In the genomic region with DNA sequence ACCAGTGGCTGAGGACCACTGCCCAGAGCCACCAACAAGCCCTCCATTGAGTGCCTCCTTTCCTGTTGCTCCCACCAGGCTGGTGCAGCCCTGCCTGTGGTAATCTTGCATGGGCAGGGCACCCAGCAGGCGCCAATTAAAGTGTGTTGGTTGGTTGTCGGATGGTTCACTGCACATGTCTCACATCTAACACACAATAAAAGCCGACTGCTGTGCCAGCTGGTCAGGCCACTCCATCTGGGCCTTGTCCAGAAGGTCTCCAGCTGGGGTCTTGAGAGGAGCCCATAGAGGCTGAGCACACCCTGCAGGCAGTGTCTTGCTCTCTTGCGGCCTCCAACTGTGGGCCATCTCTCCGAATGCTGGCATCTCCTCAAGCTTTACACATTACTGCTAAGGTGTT, we compare ENCODE assay signal across 11 cellular contexts.
"Had no signal": no experiment of that assay in that cellular context is flagged by ENCODE, and none has a peak within 500 bp of the region (broad histone marks: within the 10 kb centered on the region; RNA-seq: fewer than 3 reads in every experiment).

No MANE protein-coding gene starts in this region.

- H3K4me3 ChIP-seq: heart left ventricle, prostate gland, right lobe of liver, suprapubic skin had no signal

- DNase-seq: activated CD4-positive, CD25-positive, alpha-beta regulatory T cell treated with anti-CD3 and anti-CD28 coated beads, Interleukin-2, amount 50 U/mL, for 72 hours; activated naive CD8-positive, alpha-beta T cell treated with anti-CD3 and anti-CD28 coated beads for 36 hours; brain microvascular endothelial cell; effector CD8-positive, alpha-beta T cell; foreskin melanocyte; heart left ventricle; mesendoderm; right lobe of liver; trophoblast cell had no signal

- H3K27ac ChIP-seq: brain microvascular endothelial cell, heart left ventricle, prostate gland, right lobe of liver, suprapubic skin had no signal

- H3K27me3 ChIP-seq: brain microvascular endothelial cell, right lobe of liver, suprapubic skin had no signal

- H3K36me3 ChIP-seq: brain microvascular endothelial cell, heart left ventricle, prostate gland, right lobe of liver, suprapubic skin had no signal

- H3K9me3 ChIP-seq: heart left ventricle, prostate gland, right lobe of liver, suprapubic skin had no signal
